Comparison of ENCODE assay signal across 10 cellular contexts in the genomic region with DNA sequence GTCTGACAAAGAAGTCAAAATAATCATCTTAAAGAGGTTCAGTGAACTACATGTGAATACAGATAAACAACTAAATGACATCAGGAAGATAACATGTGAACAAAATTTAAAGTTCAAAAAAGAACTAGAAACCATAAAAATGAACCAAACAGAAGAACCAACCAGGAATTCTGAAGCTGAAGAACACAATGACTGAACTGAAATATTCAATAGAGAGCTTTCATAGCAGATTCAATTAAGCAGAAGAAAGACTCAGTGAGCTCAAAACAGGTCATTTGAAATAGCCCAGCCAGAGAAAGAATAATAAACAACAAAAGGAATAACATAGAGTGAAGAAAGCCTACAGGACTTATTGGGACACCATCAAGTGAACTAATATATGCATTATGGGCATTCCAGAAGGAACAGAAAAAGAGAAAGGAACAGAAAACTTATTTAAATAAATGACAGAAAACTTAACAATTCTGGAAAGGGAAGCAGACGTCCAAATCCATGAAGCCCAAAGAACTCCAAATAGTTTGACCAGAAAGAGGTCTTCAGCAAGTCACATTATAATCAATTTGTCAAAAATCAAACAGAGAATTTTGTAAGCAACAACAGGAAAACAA.
"Had no signal": no experiment of that assay in that cellular context is flagged by ENCODE, and none has a peak within 500 bp of the region (broad histone marks: within the 10 kb centered on the region; RNA-seq: fewer than 3 reads in every experiment).

No MANE protein-coding gene starts in this region.

- DNase-seq: IMR-90, Karpas-422, KBM-7, KG1 had no signal

- H3K27ac Mint-ChIP-seq: IgD-negative memory B cell had no signal

- H3K4me3 ChIP-seq: K562 had no signal

- H3K27ac ChIP-seq: HL-60, KMS-11 had no signal

- H3K4me2 ChIP-seq: KMS-11 had no signal

- FAIRE-seq: HepG2, HTR-8/SVneo, K562 had no signal

- ATAC-seq: HepG2, K562 had no signal

- H3K36me3 Mint-ChIP-seq: IgD-negative memory B cell had no signal

- H3K9ac ChIP-seq: KMS-11 had no signal

- H3K4me3 Mint-ChIP-seq: IgD-negative memory B cell had no signal
